In the genomic region with DNA sequence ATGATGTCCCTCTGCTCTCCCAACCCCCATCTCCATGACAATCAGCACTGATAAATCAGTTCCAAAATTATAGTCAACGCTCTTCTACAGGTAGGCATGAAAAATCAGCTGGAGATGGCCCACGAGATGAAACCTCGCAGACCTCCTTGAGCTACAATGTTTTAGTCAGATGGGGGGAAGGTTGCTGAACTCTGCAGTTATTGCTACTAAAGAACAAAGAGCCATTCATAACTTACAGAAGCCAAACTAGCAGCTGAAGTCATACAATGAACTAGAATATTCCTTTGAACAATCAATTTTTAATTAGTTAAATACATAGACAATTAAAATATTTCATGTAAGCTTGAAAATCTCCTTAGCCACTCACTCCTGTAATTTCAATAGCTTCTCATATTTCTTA, we compare ENCODE assay signal across 22 cellular contexts.
A peak's percentile ranks its signal among the peaks of the same experiment; 100 is the strongest.
DNase-seq lines count a peak whose midpoint lies in the region; ATAC-seq, FAIRE-seq and TF ChIP-seq lines count a peak whose summit lies in the region.
"Had no signal": no experiment of that assay in that cellular context is flagged by ENCODE, and none has a peak within 500 bp of the region (broad histone marks: within the 10 kb centered on the region; RNA-seq: fewer than 3 reads in every experiment).

No MANE protein-coding gene starts in this region.

- TF ChIP-seq CTCF in RWPE1 (conservative IDR thresholded peaks at IDR 0.05; ENCODE audit: low read depth): no peak

- POLR2A ChIA-PET in RWPE1 (lab: Yijun Ruan, JAX; ENCODE audit: low non-redundant PET): no interaction called here

- intact Hi-C loops in sciatic nerve (cut with DNase I): no loop called here

- peak; percentile 44 for ATAC-seq in sciatic nerve
- no peak for ATAC-seq in GM21576 (IDR thresholded peaks at IDR 0.05; ENCODE audit: unreplicated experiment)
- ATAC-seq in HG03469 (IDR thresholded peaks at IDR 0.05; ENCODE audit: unreplicated experiment): no peak
- ATAC-seq: A549, GM12878, GM23338, HepG2 had no signal

- H3K27ac ChIP-seq in RWPE1: no peak overlapping the region
- H3K27ac ChIP-seq: 22Rv1, A549, BLaER1 had no signal

- DNase-seq in Ammon's horn (ENCODE audit: low spot score) (peak; percentile 34), frontal cortex (ENCODE audit: low spot score in 2 of 2) (peak in 1 of 2 donors; percentile 24), midbrain (lab: John Stamatoyannopoulos, UW) (peak; percentile 21), sciatic nerve (ENCODE audit: low spot score) (no peak), RWPE1 (ENCODE audit: low spot score) (no peak)
- DNase-seq in stimulated activated CD8-positive, alpha-beta memory T cell treated with anti-CD3 and anti-CD28 coated beads, Interleukin-4, amount 100 ng/mL, for 48 hours: no peak
- DNase-seq: AML-193; Calu3; CD4-positive, alpha-beta memory T cell; DMS79 treated with DMSO at 0.1 percent for 48 hours; GF-D8; HCEC 1CT had no signal

- CTCF ChIA-PET in RWPE1 (lab: Yijun Ruan, JAX): no interaction called here

- peak; percentile 82 for FAIRE-seq in frontal cortex (lab: Jason Lieb, UNC)
- FAIRE-seq: A549, GM12878, GM19239, H54, HepG2 had no signal

Comparison
In these comparisons a context has a peak if more than half of its experiments do, and no peak if none do; other contexts are left out.
1. DNase-seq: peak in Ammon's horn (single experiment) and midbrain (single experiment); none in sciatic nerve (single experiment), stimulated activated CD8-positive, alpha-beta memory T cell treated with anti-CD3 and anti-CD28 coated beads, Interleukin-4, amount 100 ng/mL, for 48 hours (single experiment) and RWPE1 (single experiment).